27 cellular contexts compared by ENCODE assay signal in the genomic region with DNA sequence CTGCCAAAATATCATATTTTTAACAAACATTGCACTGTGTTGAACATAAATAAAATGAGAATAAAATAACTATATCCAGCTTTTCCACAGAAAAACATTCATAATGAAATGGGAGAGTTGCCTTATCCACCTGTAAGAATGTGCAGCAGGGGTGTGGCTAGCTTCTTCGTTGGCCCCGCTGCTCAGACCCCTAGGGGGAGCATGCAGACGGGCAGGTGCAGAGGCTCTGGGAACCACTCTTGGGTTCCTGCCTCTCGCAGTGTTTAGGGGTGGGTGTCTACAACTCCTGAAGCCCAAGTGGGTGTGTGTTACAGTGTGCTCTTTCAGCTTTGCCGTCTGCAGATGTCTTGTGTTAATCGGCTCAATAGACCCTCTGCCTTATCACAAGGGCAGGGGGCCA.
"Had no signal": no experiment of that assay in that cellular context is flagged by ENCODE, and none has a peak within 500 bp of the region (broad histone marks: within the 10 kb centered on the region; RNA-seq: fewer than 3 reads in every experiment).

No MANE protein-coding gene starts in this region.

- DNase-seq: activated CD8-positive, alpha-beta memory T cell treated with anti-CD3 and anti-CD28 coated beads for 24 hours; activated CD8-positive, alpha-beta memory T cell treated with anti-CD3 and anti-CD28 coated beads, Interleukin-2, amount 50 U/mL, for 48 hours; activated naive CD4-positive, alpha-beta T cell; activated T-cell treated with anti-CD3 and anti-CD28 coated beads, Interleukin-2, amount 50 U/mL, for 4 hours; adrenal gland; colonic mucosa; dorsolateral prefrontal cortex; heart right ventricle; immature natural killer cell; kidney glomerular epithelial cell; naive thymus-derived CD4-positive, alpha-beta T cell; spleen; stimulated activated CD4-positive, alpha-beta T cell treated with anti-CD3 and anti-CD28 coated beads, Interleukin-4, amount 100 ng/mL, for 1 hour; stimulated activated naive CD4-positive, alpha-beta T cell had no signal

- H3K9me3 Mint-ChIP-seq: type B pancreatic cell had no signal

- FAIRE-seq: astrocyte had no signal

- H3K36me3 ChIP-seq: adrenal gland, breast epithelium, colonic mucosa, gastroesophageal sphincter, heart right ventricle, left lung, prostate gland, spleen, thoracic aorta had no signal

- H3K36me3 Mint-ChIP-seq: activated naive CD8-positive, alpha-beta T cell; immature natural killer cell; naive thymus-derived CD4-positive, alpha-beta T cell; type B pancreatic cell had no signal

- H3K4me1 Mint-ChIP-seq: central memory CD8-positive, alpha-beta T cell; immature natural killer cell; neural crest cell had no signal

- H3K9me3 ChIP-seq: adrenal gland, colonic mucosa, gastroesophageal sphincter, left lung, prostate gland, thoracic aorta had no signal

- H3K4me3 Mint-ChIP-seq: activated naive CD8-positive, alpha-beta T cell; activated T-cell treated with anti-CD3 and anti-CD28 coated beads, Interleukin-2, amount 50 U/mL, for 4 hours; central memory CD8-positive, alpha-beta T cell; immature natural killer cell; naive thymus-derived CD4-positive, alpha-beta T cell; neural crest cell; type B pancreatic cell had no signal

- H3K4me3 ChIP-seq: adrenal gland, breast epithelium, colonic mucosa, dorsolateral prefrontal cortex, gastroesophageal sphincter, heart right ventricle, left lung, lung, prostate gland, spleen, thoracic aorta had no signal

- H3K27ac Mint-ChIP-seq: activated naive CD8-positive, alpha-beta T cell; activated T-helper 2 cell treated with anti-CD3 and anti-CD28 coated beads, Interferon-gamma antibody, Interleukin-2, Interleukin-4, amounts not matched to agents 10 μg/mL and 5 μg/mL and 100 μg/mL, durations not matched to agents 14 hours and 24 hours and 36 hours; immature natural killer cell; naive thymus-derived CD4-positive, alpha-beta T cell; type B pancreatic cell had no signal

- H3K27me3 Mint-ChIP-seq: activated naive CD8-positive, alpha-beta T cell; central memory CD8-positive, alpha-beta T cell; naive thymus-derived CD4-positive, alpha-beta T cell; type B pancreatic cell had no signal

- H3K27me3 ChIP-seq: adrenal gland, breast epithelium, colonic mucosa, dorsolateral prefrontal cortex, gastroesophageal sphincter, heart right ventricle, left lung, spleen had no signal

- H3K4me1 ChIP-seq: adrenal gland, breast epithelium, colonic mucosa, gastroesophageal sphincter, heart right ventricle, left lung, prostate gland, spleen had no signal

- H3K27ac ChIP-seq: adrenal gland, breast epithelium, colonic mucosa, dorsolateral prefrontal cortex, epithelial cell of prostate, gastroesophageal sphincter, heart right ventricle, left lung, prostate gland, spleen, thoracic aorta had no signal
